21 cellular contexts compared by ENCODE assay signal in genomic region chr2:127683766-127684165, GRCh38. TPM values are rescaled to one million over a fixed set of nuclear protein-coding genes. Genes with fewer than 3 reads are reported as not detected.
DNase-seq lines count a peak whose midpoint lies in the region; ATAC-seq, FAIRE-seq and TF ChIP-seq lines count a peak whose summit lies in the region.
"Had no signal": no experiment of that assay in that cellular context is flagged by ENCODE, and none has a peak within 500 bp of the region (broad histone marks: within the 10 kb centered on the region; RNA-seq: fewer than 3 reads in every experiment).

No MANE protein-coding gene starts in this region.

- peak overlapping the region in 1 of 2 experiments; percentile 85; a peak in 2 of 4 replicates for H3K9ac ChIP-seq in K562 (ENCODE audit: insufficient read depth in 1 of 2, low read depth in 2 of 2, low read length in 2 of 2)
- no peak overlapping the region for H3K9ac ChIP-seq in HepG2 (ENCODE audit: insufficient read depth, low read depth, low read length)

- no peak for TF ChIP-seq POLR2A in K562 (conservative IDR thresholded peaks at IDR 0.05)
- no peak for TF ChIP-seq POLR2A in HepG2 (IDR thresholded peaks at IDR 0.05; ENCODE audit: insufficient read depth in 1 of 2, low read depth in 2 of 2, low read length in 2 of 2)
- no peak for TF ChIP-seq POLR2A in stomach (IDR thresholded peaks at IDR 0.05)
- TF ChIP-seq POLR2A in tibial nerve (IDR thresholded peaks at IDR 0.05), result no peak

- peak overlapping the region; percentile 59; the same call in 1 of the 2 replicates for H3K4me3 Mint-ChIP-seq in HFFc6
- H3K4me3 Mint-ChIP-seq: naive thymus-derived CD4-positive, alpha-beta T cell had no signal

- peaks cover 20 to 45% of the 10 kb centered on the region in 2 experiments for H3K27me3 ChIP-seq in K562 (ENCODE audit: control insufficient read depth in 2 of 2, insufficient read depth in 2 of 2, low read length in 2 of 2)
- peaks cover 3 to 49% of the 10 kb centered on the region in 2 experiments for H3K27me3 ChIP-seq in HepG2 (ENCODE audit: control insufficient read depth in 1 of 2, insufficient read depth in 2 of 2, low read length in 2 of 2)
- H3K27me3 ChIP-seq in stomach, result no peaks in the 10 kb centered on the region
- no peaks in the 10 kb centered on the region for H3K27me3 ChIP-seq in tibial nerve

- POLR2A ChIA-PET in K562 (lab: Yijun Ruan, JAX) (no interaction called here), HepG2 (lab: Yijun Ruan, JAX) (interaction anchor here (0.7 kb wide), 1 partner anchor 9 kb away, joined by 3 read pairs; no protein-coding TSS in a partner anchor)

- DNase-seq in HFFc6, result peak; percentile 32
- peak in 1 of 4 experiments; percentile 5 for DNase-seq in K562 (ENCODE audit: extremely low read depth in 1 of 4, low spot score in 3 of 4)
- no peak for DNase-seq in HepG2 (ENCODE audit: low spot score)
- DNase-seq in stomach, result no peak
- no peak for DNase-seq in AML-193 (lab: John Stamatoyannopoulos, UW)
- DNase-seq in tibial nerve (ENCODE audit: low spot score in 2 of 2), result no peak
- DNase-seq: DMS79; MM.1S; naive thymus-derived CD4-positive, alpha-beta T cell; NCI-H2081; NCI-H526 treated with DMSO at 0.1 percent for 48 hours had no signal

- H2AFZ ChIP-seq in K562 (ENCODE audit: low read depth, low read length), result peak overlapping the region; percentile 63; the same call in 1 of the 2 replicates
- H2AFZ ChIP-seq in HepG2 (ENCODE audit: low read length), result no peak overlapping the region

- no peak overlapping the region for H3K4me3 ChIP-seq in K562
- no peak overlapping the region for H3K4me3 ChIP-seq in HepG2 (replicated peaks in 1 of 3; ENCODE audit: insufficient read depth in 1 of 3, low read depth in 2 of 3, low read length in 3 of 3)
- no peak overlapping the region for H3K4me3 ChIP-seq in stomach
- no peak overlapping the region for H3K4me3 ChIP-seq in tibial nerve
- H3K4me3 ChIP-seq: left lung, prostate gland had no signal

- 14% methylated on average over 14 of the region's 14 CpGs for WGBS in K562 (ENCODE audit: insufficient coverage, low coverage, missing lambda C conversion rate)
- WGBS in HepG2 (ENCODE audit: low lambda C conversion rate), result 77% methylated on average over 11 of the region's 14 CpGs
- 57 to 79% (median 76%) methylated on average over 9 to 14 of the region's 14 CpGs for WGBS in stomach, 5 donors
- 56 to 63% methylated on average over 14 of the region's 14 CpGs for WGBS in tibial nerve, 2 donors

- H3K27ac ChIP-seq in K562 (ENCODE audit: extremely low read depth, low read depth, low read length) (no peak overlapping the region), HepG2 (ENCODE audit: extremely low read length, insufficient read depth, low read length) (no peak overlapping the region), stomach (peak overlapping the region in 3 of 5 donors; percentile 32 to 69 (median 37)), tibial nerve (no peak overlapping the region)
- H3K27ac ChIP-seq: C4-2B, left lung, prostate gland had no signal

- H3K27me3 Mint-ChIP-seq in HFFc6 (ENCODE audit: insufficient read depth), result peaks cover 5% of the 10 kb centered on the region

- FAIRE-seq in K562 (lab: Jason Lieb, UNC) (peak; percentile 46), HepG2 (lab: Jason Lieb, UNC) (no peak)

- no peaks in the 10 kb centered on the region for H4K20me1 ChIP-seq in K562 (replicated peaks; ENCODE audit: control insufficient read depth, insufficient read depth, low read length)
- H4K20me1 ChIP-seq in HepG2 (ENCODE audit: insufficient read depth, low read length), result no peaks in the 10 kb centered on the region

- H3K36me3 ChIP-seq in K562 (ENCODE audit: control insufficient read depth, insufficient read depth, low read length) (no peaks in the 10 kb centered on the region), HepG2 (replicated peaks in 1 of 2; ENCODE audit: control insufficient read depth in 1 of 2, insufficient read depth in 2 of 2, low read length in 2 of 2) (no peaks in the 10 kb centered on the region), stomach (no peaks in the 10 kb centered on the region), tibial nerve (no peaks in the 10 kb centered on the region)
- H3K36me3 ChIP-seq: left lung, prostate gland had no signal

- TF ChIP-seq CTCF in HFFc6 (IDR thresholded peaks at IDR 0.05) (no peak), K562 (IDR thresholded peaks at IDR 0.05 in 2 of 3, conservative IDR thresholded peaks at IDR 0.05 in 1 of 3; ENCODE audit: insufficient read depth in 2 of 3, low read depth in 1 of 3, low read length in 3 of 3) (no peak), HepG2 (CRISPR knock-in tag; IDR thresholded peaks at IDR 0.05) (no peak), stomach (IDR thresholded peaks at IDR 0.05) (no peak), tibial nerve (IDR thresholded peaks at IDR 0.05) (no peak)

- CTCF ChIA-PET in K562 (lab: Yijun Ruan, JAX; ENCODE audit: low intra/inter-chr PET ratio), result no interaction called here
- CTCF ChIA-PET in HepG2 (lab: Yijun Ruan, JAX; ENCODE audit: low intra/inter-chr PET ratio, low total read pairs), result no interaction called here

- H3K4me1 ChIP-seq in K562 (replicated peaks in 1 of 2; ENCODE audit: control insufficient read depth in 2 of 2, insufficient read depth in 2 of 2, low read length in 2 of 2) (peaks cover 0 to 11% of the 10 kb centered on the region in 2 experiments; a peak in 3 of 5 replicates), HepG2 (ENCODE audit: insufficient read depth, low read length) (peaks cover 15% of the 10 kb centered on the region), stomach (peaks cover 6 to 35% (median 22%) of the 10 kb centered on the region in 4 donors), tibial nerve (peaks cover 0 to 22% (median 7%) of the 10 kb centered on the region in 4 donors)
- H3K4me1 ChIP-seq: prostate gland had no signal

- H3K4me2 ChIP-seq in K562 (ENCODE audit: insufficient read depth, low read length) (no peak overlapping the region), HepG2 (ENCODE audit: low read depth, low read length) (no peak overlapping the region)

- H3K79me2 ChIP-seq in K562 (ENCODE audit: control insufficient read depth, insufficient read depth, low read length) (no peaks in the 10 kb centered on the region), HepG2 (ENCODE audit: insufficient read depth, low read length) (no peaks in the 10 kb centered on the region)

- TF ChIP-seq RAD21 in K562 (CRISPR knock-in tag; conservative IDR thresholded peaks at IDR 0.05 in 1 of 2, IDR thresholded peaks at IDR 0.05 in 1 of 2) (no peak), HepG2 (CRISPR knock-in tag; IDR thresholded peaks at IDR 0.05) (no peak)

- no peaks in the 10 kb centered on the region for H3K9me1 ChIP-seq in K562 (ENCODE audit: control insufficient read depth, insufficient read depth, low read length)

- H3K9me3 ChIP-seq in K562 (replicated peaks; ENCODE audit: control insufficient read depth, insufficient read depth, low read depth, low read length), result peaks cover 4% of the 10 kb centered on the region; the same call in 1 of the 2 replicates
- peaks cover 5% of the 10 kb centered on the region for H3K9me3 ChIP-seq in HepG2 (ENCODE audit: low read length)
- no peaks in the 10 kb centered on the region for H3K9me3 ChIP-seq in stomach
- H3K9me3 ChIP-seq in tibial nerve, result peaks cover 0 to 3% (median 0%) of the 10 kb centered on the region in 4 donors
- H3K9me3 ChIP-seq: prostate gland had no signal

- H3K9me3 Mint-ChIP-seq in HFFc6, result peaks cover 9% of the 10 kb centered on the region

- intact Hi-C loops in K562 (cut with micrococcal nuclease), result no loop called here
- intact Hi-C loops in HepG2 (cut with micrococcal nuclease; ENCODE audit: unreplicated experiment), result no loop called here
- intact Hi-C loops in stomach (cut with DNase I; ENCODE audit: low total_unique reads), result no loop called here

- no peak for TF ChIP-seq EP300 in K562 (IDR thresholded peaks at IDR 0.05; ENCODE audit: low read length)
- no peak for TF ChIP-seq EP300 in HepG2 (IDR thresholded peaks at IDR 0.05; ENCODE audit: low read depth in 2 of 2, low read length in 2 of 2)
- no peak for TF ChIP-seq EP300 in HepG2 (CRISPR knock-in tag; IDR thresholded peaks at IDR 0.05; ENCODE audit: borderline replicate concordance)
- TF ChIP-seq EP300 in stomach (IDR thresholded peaks at IDR 0.05), result no peak
- no peak for TF ChIP-seq EP300 in tibial nerve (IDR thresholded peaks at IDR 0.05)

- H3K36me3 Mint-ChIP-seq in HFFc6 (ENCODE audit: low read depth), result 0 out of 2 replicates have a peak, but pooled peaks cover 3% of the 10 kb centered on the region

- H3K27ac Mint-ChIP-seq in HFFc6, result peak overlapping the region; percentile 28; the same call in 1 of the 2 replicates
- H3K27ac Mint-ChIP-seq: naive thymus-derived CD4-positive, alpha-beta T cell had no signal

- BruUV-seq in K562 (replicated peaks; lab: Mats Ljungman, UMichigan) (no TSS peak), HepG2 (replicated peaks; lab: Mats Ljungman, UMichigan) (no TSS peak)

- ATAC-seq in K562 (no peak; the same call in 2 of the 3 replicates), HepG2 (no peak), HG02610 (IDR thresholded peaks at IDR 0.05; ENCODE audit: unreplicated experiment) (no peak), HG02973 (IDR thresholded peaks at IDR 0.05; ENCODE audit: unreplicated experiment) (no peak)
- ATAC-seq: left lung; naive thymus-derived CD4-positive, alpha-beta T cell; Panc1 had no signal

- in situ Hi-C loops in K562 (cut with MboI) (no loop called here), HepG2 (cut with HindIII; ENCODE audit: extremely low pct_ligation_motif_present, low pct_unique_long_range_greater_than_20kb) (no loop called here)

- H3K4me1 Mint-ChIP-seq in HFFc6 (ENCODE audit: low read depth), result peaks cover 23% of the 10 kb centered on the region

RNA-seq across cellular contexts. Expression of gene LIMS2, which starts 8.4 kb away (rescaled TPM):
- total RNA-seq in HFFc6 (2021; fragmentation: NEBNext Ultra II Directional; extraction: Animal tissue kit (Norgen Biotek cat#: 25700)), result 10 to 100 TPM; 47.8 to 65.0 (median 59.1) TPM
- total RNA-seq in K562 (2011; cell fraction: chromatin; rRNA removed; ENCODE audit: low replicate concordance), result not detected in 2 replicates
- total RNA-seq in K562 (2011; cell fraction: nucleolus; rRNA removed), result not detected in 2 replicates
- total RNA-seq in K562 (2011; cell fraction: nucleoplasm; rRNA removed), result not detected in 2 replicates
- total RNA-seq in K562 (2014; rRNA removed) (not detected in 2 replicates), K562 (2014; rRNA removed; fragmentation: Illumina TruSeq; extraction: Trizol) (not detected in 2 replicates), K562 (2015; rRNA removed; fragmentation: Illumina TruSeq; extraction: Trizol) (not detected in 2 replicates), K562 (2021) (0.11 and 0.22 TPM in 2 replicates), HepG2 (2016; rRNA removed; fragmentation: Illumina TruSeq; extraction: Trizol) (0.90 and 1.0 TPM in 2 replicates), stomach (10 to 100 TPM; 30.3 to 90.4 (median 52.5) TPM), tibial nerve (100 to 1,000 TPM in 2 of 4 donors, 10 to 100 TPM in 2; 86.1 to 111 (median 98.1) TPM)
- polyA plus RNA-seq in K562 (2011; rRNA removed) (0.04 TPM in 1 of 2 replicates, not detected in the other), K562 (2014; fragmentation: Illumina TruSeq; extraction: Trizol) (not detected in 2 replicates), K562 (2014; fragmentation: Nextera tagmentation; extraction: Ambion mirVana) (not detected), K562 (2014; rRNA removed) (not detected in 2 replicates), HepG2 (2011; rRNA removed) (1.9 and 2.0 TPM in 2 replicates), stomach (10 to 100 TPM; 33.0 to 94.1 (median 66.6) TPM)
- not detected in 2 replicates for polyA plus RNA-seq in K562 (2011; cell fraction: cytosol; rRNA removed)
- not detected in 2 replicates for polyA plus RNA-seq in K562 (2011; cell fraction: nucleus; rRNA removed)
- polyA plus RNA-seq in K562 (2012), result 0.08 TPM in 2 replicates
- polyA minus RNA-seq in K562 (2011; rRNA and poly(A)+ RNA removed), result not detected in 2 replicates
- polyA minus RNA-seq in K562 (2011; cell fraction: cytosol; rRNA and poly(A)+ RNA removed), result not detected in 2 replicates
- polyA minus RNA-seq in K562 (2011; cell fraction: nucleus; rRNA and poly(A)+ RNA removed), result not detected in 2 replicates
- total RNA-seq in HepG2 (2016; cell fraction: cytosol; rRNA removed; fragmentation: Illumina TruSeq; extraction: Trizol; ENCODE audit: low read depth), result 1.9 and 3.6 TPM in 2 replicates
- 0.85 and 1.2 TPM in 2 replicates for total RNA-seq in HepG2 (2016; cell fraction: insoluble cytoplasmic fraction; rRNA removed; fragmentation: Illumina TruSeq; extraction: Trizol)
- 2.6 and 3.9 TPM in 2 replicates for total RNA-seq in HepG2 (2016; cell fraction: membrane; rRNA removed; fragmentation: Illumina TruSeq; extraction: Trizol)
- 0.56 and 0.81 TPM in 2 replicates for total RNA-seq in HepG2 (2016; cell fraction: nucleus; rRNA removed; fragmentation: Illumina TruSeq; extraction: Trizol)
- 2.1 and 3.1 TPM in 2 replicates for polyA plus RNA-seq in HepG2 (2011; cell fraction: cytosol; rRNA removed)
- polyA plus RNA-seq in HepG2 (2011; cell fraction: nucleus; rRNA removed), result 2.0 and 2.2 TPM in 2 replicates
- 2.1 and 3.9 TPM in 2 replicates for polyA plus RNA-seq in HepG2 (2012)
- polyA plus RNA-seq in HepG2 (2016; cell fraction: cytosol; fragmentation: Illumina TruSeq; extraction: Trizol; ENCODE audit: low read depth), result 8.9 and 10.7 TPM in 2 replicates
- 2.4 and 3.4 TPM in 2 replicates for polyA plus RNA-seq in HepG2 (2016; cell fraction: insoluble cytoplasmic fraction; fragmentation: Illumina TruSeq; extraction: Trizol; ENCODE audit: low read depth)
- 8.6 and 9.2 TPM in 2 replicates for polyA plus RNA-seq in HepG2 (2016; cell fraction: membrane; fragmentation: Illumina TruSeq; extraction: Trizol; ENCODE audit: low read depth)
- 1.5 TPM in 2 replicates for polyA plus RNA-seq in HepG2 (2016; cell fraction: nucleus; fragmentation: Illumina TruSeq; extraction: Trizol; ENCODE audit: insufficient read depth, low read depth)
- polyA minus RNA-seq in HepG2 (2011; rRNA and poly(A)+ RNA removed; ENCODE audit: low replicate concordance), result 0.07 and 4.5 TPM in 2 replicates
- polyA minus RNA-seq in HepG2 (2011; cell fraction: cytosol; rRNA and poly(A)+ RNA removed), result 1.2 and 1.9 TPM in 2 replicates
- 1.2 and 1.6 TPM in 2 replicates for polyA minus RNA-seq in HepG2 (2011; cell fraction: nucleus; rRNA and poly(A)+ RNA removed)

RNA-seq across cellular contexts. Expression of gene SFT2D3, which starts 17.5 kb away (rescaled TPM):
- total RNA-seq in HFFc6 (2021; fragmentation: NEBNext Ultra II Directional; extraction: Animal tissue kit (Norgen Biotek cat#: 25700)), result 1 to 10 TPM; 2.5 to 3.2 (median 3.0) TPM
- 11.0 and 11.3 TPM in 2 replicates for total RNA-seq in K562 (2011; cell fraction: chromatin; rRNA removed; ENCODE audit: low replicate concordance)
- 15.0 and 17.7 TPM in 2 replicates for total RNA-seq in K562 (2011; cell fraction: nucleolus; rRNA removed)
- total RNA-seq in K562 (2011; cell fraction: nucleoplasm; rRNA removed), result 14.9 and 19.2 TPM in 2 replicates
- 8.9 and 12.1 TPM in 2 replicates for total RNA-seq in K562 (2014; rRNA removed)
- total RNA-seq in K562 (2014; rRNA removed; fragmentation: Illumina TruSeq; extraction: Trizol), result 7.7 and 9.1 TPM in 2 replicates
- 6.3 and 7.5 TPM in 2 replicates for total RNA-seq in K562 (2015; rRNA removed; fragmentation: Illumina TruSeq; extraction: Trizol)
- total RNA-seq in K562 (2021), result 8.8 and 9.9 TPM in 2 replicates
- 9.1 and 9.2 TPM in 2 replicates for polyA plus RNA-seq in K562 (2011; rRNA removed)
- polyA plus RNA-seq in K562 (2011; cell fraction: cytosol; rRNA removed), result 9.0 and 10.1 TPM in 2 replicates
- polyA plus RNA-seq in K562 (2011; cell fraction: nucleus; rRNA removed), result 4.7 and 5.3 TPM in 2 replicates
- 0.12 TPM in 1 of 2 replicates, not detected in the other for polyA plus RNA-seq in K562 (2012)
- 7.7 and 8.9 TPM in 2 replicates for polyA plus RNA-seq in K562 (2014; fragmentation: Illumina TruSeq; extraction: Trizol)
- polyA plus RNA-seq in K562 (2014; fragmentation: Nextera tagmentation; extraction: Ambion mirVana), result not detected
- 9.6 and 11.6 TPM in 2 replicates for polyA plus RNA-seq in K562 (2014; rRNA removed)
- 7.0 and 7.3 TPM in 2 replicates for polyA minus RNA-seq in K562 (2011; rRNA and poly(A)+ RNA removed)
- polyA minus RNA-seq in K562 (2011; cell fraction: cytosol; rRNA and poly(A)+ RNA removed), result 3.8 and 4.8 TPM in 2 replicates
- polyA minus RNA-seq in K562 (2011; cell fraction: nucleus; rRNA and poly(A)+ RNA removed), result 7.0 and 9.7 TPM in 2 replicates
- total RNA-seq in HepG2 (2016; rRNA removed; fragmentation: Illumina TruSeq; extraction: Trizol), result 4.6 and 9.4 TPM in 2 replicates
- 1.4 and 1.5 TPM in 2 replicates for total RNA-seq in HepG2 (2016; cell fraction: cytosol; rRNA removed; fragmentation: Illumina TruSeq; extraction: Trizol; ENCODE audit: low read depth)
- total RNA-seq in HepG2 (2016; cell fraction: insoluble cytoplasmic fraction; rRNA removed; fragmentation: Illumina TruSeq; extraction: Trizol), result 5.2 and 9.2 TPM in 2 replicates
- 4.6 and 5.1 TPM in 2 replicates for total RNA-seq in HepG2 (2016; cell fraction: membrane; rRNA removed; fragmentation: Illumina TruSeq; extraction: Trizol)
- total RNA-seq in HepG2 (2016; cell fraction: nucleus; rRNA removed; fragmentation: Illumina TruSeq; extraction: Trizol), result 10.3 and 11.4 TPM in 2 replicates
- 8.3 and 8.7 TPM in 2 replicates for polyA plus RNA-seq in HepG2 (2011; rRNA removed)
- polyA plus RNA-seq in HepG2 (2011; cell fraction: cytosol; rRNA removed), result 6.8 and 9.4 TPM in 2 replicates
- 3.7 and 4.4 TPM in 2 replicates for polyA plus RNA-seq in HepG2 (2011; cell fraction: nucleus; rRNA removed)
- polyA plus RNA-seq in HepG2 (2012), result not detected in 2 replicates
- 1.3 and 1.4 TPM in 2 replicates for polyA plus RNA-seq in HepG2 (2016; cell fraction: cytosol; fragmentation: Illumina TruSeq; extraction: Trizol; ENCODE audit: low read depth)
- 5.4 and 7.0 TPM in 2 replicates for polyA plus RNA-seq in HepG2 (2016; cell fraction: insoluble cytoplasmic fraction; fragmentation: Illumina TruSeq; extraction: Trizol; ENCODE audit: low read depth)
- polyA plus RNA-seq in HepG2 (2016; cell fraction: membrane; fragmentation: Illumina TruSeq; extraction: Trizol; ENCODE audit: low read depth), result 3.0 and 4.0 TPM in 2 replicates
- polyA plus RNA-seq in HepG2 (2016; cell fraction: nucleus; fragmentation: Illumina TruSeq; extraction: Trizol; ENCODE audit: insufficient read depth, low read depth), result 13.6 and 14.0 TPM in 2 replicates
- polyA minus RNA-seq in HepG2 (2011; rRNA and poly(A)+ RNA removed; ENCODE audit: low replicate concordance), result 2.4 and 7.5 TPM in 2 replicates
- 6.5 and 7.2 TPM in 2 replicates for polyA minus RNA-seq in HepG2 (2011; cell fraction: cytosol; rRNA and poly(A)+ RNA removed)
- polyA minus RNA-seq in HepG2 (2011; cell fraction: nucleus; rRNA and poly(A)+ RNA removed), result 16.4 and 17.5 TPM in 2 replicates
- 10 to 100 TPM in 1 of 5 donors, 1 to 10 TPM in 4; 2.3 to 35.6 (median 7.2) TPM for total RNA-seq in stomach
- 1 to 10 TPM; 2.1 to 6.5 (median 3.1) TPM for polyA plus RNA-seq in stomach
- total RNA-seq in tibial nerve, result 10 to 100 TPM; 10.7 to 13.6 (median 12.4) TPM

RNA-seq across cellular contexts. Expression of gene GPR17, which starts 37.8 kb away (rescaled TPM):
- not detected for total RNA-seq in HFFc6 (2021; fragmentation: NEBNext Ultra II Directional; extraction: Animal tissue kit (Norgen Biotek cat#: 25700))
- not detected in 2 replicates for total RNA-seq in K562 (2011; cell fraction: chromatin; rRNA removed; ENCODE audit: low replicate concordance)
- not detected in 2 replicates for total RNA-seq in K562 (2011; cell fraction: nucleolus; rRNA removed)
- not detected in 2 replicates for total RNA-seq in K562 (2011; cell fraction: nucleoplasm; rRNA removed)
- not detected in 2 replicates for total RNA-seq in K562 (2014; rRNA removed)
- total RNA-seq in K562 (2014; rRNA removed; fragmentation: Illumina TruSeq; extraction: Trizol), result not detected in 2 replicates
- total RNA-seq in K562 (2015; rRNA removed; fragmentation: Illumina TruSeq; extraction: Trizol), result not detected in 2 replicates
- total RNA-seq in K562 (2021), result not detected in 2 replicates
- not detected in 2 replicates for polyA plus RNA-seq in K562 (2011; rRNA removed)
- polyA plus RNA-seq in K562 (2011; cell fraction: cytosol; rRNA removed), result not detected in 2 replicates
- not detected in 2 replicates for polyA plus RNA-seq in K562 (2011; cell fraction: nucleus; rRNA removed)
- polyA plus RNA-seq in K562 (2012), result not detected in 2 replicates
- polyA plus RNA-seq in K562 (2014; fragmentation: Illumina TruSeq; extraction: Trizol), result not detected in 2 replicates
- polyA plus RNA-seq in K562 (2014; fragmentation: Nextera tagmentation; extraction: Ambion mirVana), result not detected
- polyA plus RNA-seq in K562 (2014; rRNA removed), result not detected in 2 replicates
- not detected in 2 replicates for polyA minus RNA-seq in K562 (2011; rRNA and poly(A)+ RNA removed)
- polyA minus RNA-seq in K562 (2011; cell fraction: cytosol; rRNA and poly(A)+ RNA removed), result not detected in 2 replicates
- not detected in 2 replicates for polyA minus RNA-seq in K562 (2011; cell fraction: nucleus; rRNA and poly(A)+ RNA removed)
- not detected in 2 replicates for total RNA-seq in HepG2 (2016; rRNA removed; fragmentation: Illumina TruSeq; extraction: Trizol)
- not detected in 2 replicates for total RNA-seq in HepG2 (2016; cell fraction: cytosol; rRNA removed; fragmentation: Illumina TruSeq; extraction: Trizol; ENCODE audit: low read depth)
- total RNA-seq in HepG2 (2016; cell fraction: insoluble cytoplasmic fraction; rRNA removed; fragmentation: Illumina TruSeq; extraction: Trizol), result not detected in 2 replicates
- total RNA-seq in HepG2 (2016; cell fraction: membrane; rRNA removed; fragmentation: Illumina TruSeq; extraction: Trizol), result not detected in 2 replicates
- not detected in 2 replicates for total RNA-seq in HepG2 (2016; cell fraction: nucleus; rRNA removed; fragmentation: Illumina TruSeq; extraction: Trizol)
- not detected in 2 replicates for polyA plus RNA-seq in HepG2 (2011; rRNA removed)
- not detected in 2 replicates for polyA plus RNA-seq in HepG2 (2011; cell fraction: cytosol; rRNA removed)
- not detected in 2 replicates for polyA plus RNA-seq in HepG2 (2011; cell fraction: nucleus; rRNA removed)
- not detected in 2 replicates for polyA plus RNA-seq in HepG2 (2012)
- polyA plus RNA-seq in HepG2 (2016; cell fraction: cytosol; fragmentation: Illumina TruSeq; extraction: Trizol; ENCODE audit: low read depth), result not detected in 2 replicates
- not detected in 2 replicates for polyA plus RNA-seq in HepG2 (2016; cell fraction: insoluble cytoplasmic fraction; fragmentation: Illumina TruSeq; extraction: Trizol; ENCODE audit: low read depth)
- not detected in 2 replicates for polyA plus RNA-seq in HepG2 (2016; cell fraction: membrane; fragmentation: Illumina TruSeq; extraction: Trizol; ENCODE audit: low read depth)
- not detected in 2 replicates for polyA plus RNA-seq in HepG2 (2016; cell fraction: nucleus; fragmentation: Illumina TruSeq; extraction: Trizol; ENCODE audit: insufficient read depth, low read depth)
- polyA minus RNA-seq in HepG2 (2011; rRNA and poly(A)+ RNA removed; ENCODE audit: low replicate concordance), result 0.08 TPM in 1 of 2 replicates, not detected in the other
- polyA minus RNA-seq in HepG2 (2011; cell fraction: cytosol; rRNA and poly(A)+ RNA removed), result not detected in 2 replicates
- polyA minus RNA-seq in HepG2 (2011; cell fraction: nucleus; rRNA and poly(A)+ RNA removed), result not detected in 2 replicates
- not detected for total RNA-seq in stomach
- polyA plus RNA-seq in stomach, result under 1 TPM; 0.19 to 0.61 (median 0.25) TPM
- 1 to 10 TPM; 1.1 to 1.6 (median 1.2) TPM for total RNA-seq in tibial nerve
- total RNA-seq: activated CD8-positive, alpha-beta memory T cell treated with anti-CD3 and anti-CD28 coated beads for 36 hours; dermis microvascular lymphatic vessel endothelial cell; fibroblast of lung; HT1080; naive thymus-derived CD4-positive, alpha-beta T cell; prostate gland had no signal
- polyA plus RNA-seq: fibroblast of lung; naive thymus-derived CD4-positive, alpha-beta T cell had no signal

Comparison
In these comparisons a context has a peak if more than half of its experiments do, and no peak if none do; other contexts are left out.
1. H3K27ac ChIP-seq: peak in stomach (3 of 5); none in K562 (single experiment), HepG2 (single experiment) and tibial nerve (0 of 4).
2. RNA of gene LIMS2, which starts 8.4 kb away (total RNA-seq): 86.1 to 111 TPM in tibial nerve, 47.8 to 65.0 TPM in HFFc6 and 30.3 to 90.4 TPM in stomach; 0.56 to 3.9 TPM in HepG2 and 0.11 to 0.22 TPM in K562; every median in the first group is over 4 times any median in the second.